In the genomic region with DNA sequence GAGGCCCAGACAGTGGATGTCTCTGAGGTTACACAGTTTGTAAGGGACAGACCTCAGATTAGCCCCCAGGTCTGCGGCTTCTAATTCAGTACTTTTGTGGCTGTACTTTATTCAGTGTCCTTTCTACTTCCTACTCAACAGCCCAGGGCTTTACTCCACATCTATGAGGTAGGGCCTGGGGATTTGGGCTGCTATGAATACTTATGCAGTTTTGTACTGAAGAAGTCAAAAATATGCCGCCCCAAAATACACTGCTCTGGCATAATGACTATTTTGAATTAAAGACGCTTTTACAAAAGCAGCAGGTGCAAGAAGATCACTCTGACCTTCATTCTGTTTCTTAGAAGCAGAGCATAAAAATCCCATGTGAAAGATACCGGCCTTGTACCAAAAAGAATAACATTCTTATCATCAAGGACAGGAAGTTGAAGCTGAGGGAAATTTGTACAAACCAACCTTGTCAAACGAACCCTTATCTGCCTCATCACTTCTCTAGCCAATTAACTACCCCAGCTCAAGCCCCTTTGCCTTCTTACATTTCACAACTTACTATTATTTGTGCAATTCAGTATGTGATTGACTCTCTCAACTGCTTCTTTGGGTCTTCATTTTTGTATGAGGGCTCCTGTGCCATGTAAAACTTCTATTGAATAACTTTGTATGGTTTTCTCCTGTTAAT, we compare ENCODE assay signal across 32 cellular contexts. TPM values are rescaled to one million over a fixed set of nuclear protein-coding genes. Genes with fewer than 3 reads are reported as not detected.
A peak's percentile ranks its signal among the peaks of the same experiment; 100 is the strongest.
DNase-seq lines count a peak whose midpoint lies in the region; ATAC-seq, FAIRE-seq and TF ChIP-seq lines count a peak whose summit lies in the region.
"Had no signal": no experiment of that assay in that cellular context is flagged by ENCODE, and none has a peak within 500 bp of the region (broad histone marks: within the 10 kb centered on the region; RNA-seq: fewer than 3 reads in every experiment).

No MANE protein-coding gene starts in this region.

- TF ChIP-seq CTCF in kidney (IDR thresholded peaks at IDR 0.05; ENCODE audit: borderline replicate concordance, extremely low read depth, insufficient read depth), result no peak

- peaks cover 4% of the 10 kb centered on the region for H3K9me3 Mint-ChIP-seq in activated CD4-positive, alpha-beta memory T cell treated with anti-CD3 and anti-CD28 coated beads, Interleukin-2, amount 10 ng/mL, durations not matched to agents 7 days and 5 days
- H3K9me3 Mint-ChIP-seq in activated CD4-positive, alpha-beta memory T cell treated with anti-CD3 and anti-CD28 coated beads for 36 hours, result no peaks in the 10 kb centered on the region
- H3K9me3 Mint-ChIP-seq in T-helper 2 cell treated with Interferon-gamma antibody and Interleukin-4, amounts not matched to agents 5 μg/mL and 100 μg/mL, for 36 hours, result peaks cover 8% of the 10 kb centered on the region
- no peaks in the 10 kb centered on the region for H3K9me3 Mint-ChIP-seq in stimulated activated effector memory CD8-positive, alpha-beta T cell treated with anti-CD3 and anti-CD28 coated beads, Interleukin-12 subunit alpha, Interleukin-12 subunit beta, amount 100 ng/mL, for 72 hours
- H3K9me3 Mint-ChIP-seq: activated naive CD4-positive, alpha-beta T cell treated with anti-CD3 and anti-CD28 coated beads, Interleukin-2, amount 10 ng/mL, durations not matched to agents 7 days and 5 days; activated T-cell treated with anti-CD3 and anti-CD28 coated beads, Interleukin-2, amount 50 U/mL, for 4 hours; CD4-positive, alpha-beta T cell had no signal

- H3K4me3 ChIP-seq in kidney (ENCODE audit: low read length in 2 of 2), result no peak overlapping the region
- H3K4me3 ChIP-seq: breast epithelium, PC-9, vagina had no signal

- peaks cover under 1% of the 10 kb centered on the region for H3K27me3 Mint-ChIP-seq in activated CD4-positive, alpha-beta memory T cell treated with anti-CD3 and anti-CD28 coated beads, Interleukin-2, amount 10 ng/mL, durations not matched to agents 7 days and 5 days
- H3K27me3 Mint-ChIP-seq in activated CD4-positive, alpha-beta memory T cell treated with anti-CD3 and anti-CD28 coated beads for 36 hours, result no peaks in the 10 kb centered on the region
- H3K27me3 Mint-ChIP-seq in T-helper 2 cell treated with Interferon-gamma antibody and Interleukin-4, amounts not matched to agents 5 μg/mL and 100 μg/mL, for 36 hours (ENCODE audit: low read depth), result no peaks in the 10 kb centered on the region
- H3K27me3 Mint-ChIP-seq: progenitor cell of endocrine pancreas had no signal

- intact Hi-C loops in activated CD4-positive, alpha-beta memory T cell treated with anti-CD3 and anti-CD28 coated beads for 36 hours (cut with micrococcal nuclease), result no loop called here
- intact Hi-C loops in kidney (cut with DNase I) (no loop called here), posterior vena cava (cut with DNase I) (no loop called here)

- FAIRE-seq in RCC 7860 (lab: Jason Lieb, UNC) (no peak), kidney (lab: Jason Lieb, UNC) (no peak)
- FAIRE-seq: D721Med, frontal cortex, H1, HepG2 had no signal

- CTCF ChIA-PET in activated CD4-positive, alpha-beta memory T cell treated with anti-CD3 and anti-CD28 coated beads, Interleukin-2, amount 10 ng/mL, durations not matched to agents 7 days and 5 days (lab: Charles Lee), result interaction anchor here (0.9 to 1.8 kb wide), 4 partner anchors 12 to 35 kb away, joined by 3 to 7 read pairs (median 3); no protein-coding TSS in a partner anchor
- CTCF ChIA-PET in activated CD4-positive, alpha-beta memory T cell treated with anti-CD3 and anti-CD28 coated beads for 36 hours (lab: Charles Lee), result no interaction called here

- H3K27ac ChIP-seq in kidney (ENCODE audit: low read depth in 2 of 2, low read length in 2 of 2), result no peak overlapping the region
- H3K27ac ChIP-seq: breast epithelium, PC-9, vagina had no signal

- no peak overlapping the region for H3K9ac ChIP-seq in kidney (ENCODE audit: low read length in 2 of 2)

- no peaks in the 10 kb centered on the region for H3K36me3 ChIP-seq in kidney (ENCODE audit: control insufficient read depth in 1 of 2, insufficient read depth in 2 of 2, low read length in 2 of 2)
- H3K36me3 ChIP-seq: breast epithelium, vagina had no signal

- POLR2A ChIA-PET in activated CD4-positive, alpha-beta memory T cell treated with anti-CD3 and anti-CD28 coated beads, Interleukin-2, amount 10 ng/mL, durations not matched to agents 7 days and 5 days (lab: Charles Lee), result interaction anchor here (0.7 to 6.6 kb wide), 6 partner anchors 11 to 370 kb away, joined by 3 to 39 read pairs (median 4); partner anchors contain the start of gene TRUB1
- POLR2A ChIA-PET in activated CD4-positive, alpha-beta memory T cell treated with anti-CD3 and anti-CD28 coated beads for 36 hours (lab: Charles Lee), result no interaction called here

- H3K4me1 Mint-ChIP-seq in activated CD4-positive, alpha-beta memory T cell treated with anti-CD3 and anti-CD28 coated beads, Interleukin-2, amount 10 ng/mL, durations not matched to agents 7 days and 5 days, result peaks cover 45% of the 10 kb centered on the region
- peaks cover 11% of the 10 kb centered on the region for H3K4me1 Mint-ChIP-seq in activated CD4-positive, alpha-beta memory T cell treated with anti-CD3 and anti-CD28 coated beads for 36 hours (ENCODE audit: low read depth)
- peaks cover 39% of the 10 kb centered on the region for H3K4me1 Mint-ChIP-seq in T-helper 2 cell treated with Interferon-gamma antibody and Interleukin-4, amounts not matched to agents 5 μg/mL and 100 μg/mL, for 36 hours (ENCODE audit: low read depth)
- H3K4me1 Mint-ChIP-seq in stimulated activated effector memory CD8-positive, alpha-beta T cell treated with anti-CD3 and anti-CD28 coated beads, Interleukin-12 subunit alpha, Interleukin-12 subunit beta, amount 100 ng/mL, for 72 hours, result peaks cover 10% of the 10 kb centered on the region

- H3K9me3 ChIP-seq in kidney (ENCODE audit: control insufficient read depth in 1 of 2, low read length in 2 of 2), result no peaks in the 10 kb centered on the region
- H3K9me3 ChIP-seq: breast epithelium, vagina had no signal

- H3K4me1 ChIP-seq in kidney (ENCODE audit: control insufficient read depth in 1 of 2, insufficient read depth in 1 of 2, low read depth in 1 of 2, low read length in 2 of 2), result peaks cover 2 to 6% of the 10 kb centered on the region in 2 donors
- H3K4me1 ChIP-seq: breast epithelium, vagina had no signal

- peaks cover 2% of the 10 kb centered on the region for H3K36me3 Mint-ChIP-seq in activated CD4-positive, alpha-beta memory T cell treated with anti-CD3 and anti-CD28 coated beads, Interleukin-2, amount 10 ng/mL, durations not matched to agents 7 days and 5 days (ENCODE audit: low read depth)
- H3K36me3 Mint-ChIP-seq in activated CD4-positive, alpha-beta memory T cell treated with anti-CD3 and anti-CD28 coated beads for 36 hours, result no peaks in the 10 kb centered on the region
- H3K36me3 Mint-ChIP-seq in T-helper 2 cell treated with Interferon-gamma antibody and Interleukin-4, amounts not matched to agents 5 μg/mL and 100 μg/mL, for 36 hours (ENCODE audit: low read depth), result peaks cover 1% of the 10 kb centered on the region
- H3K36me3 Mint-ChIP-seq in stimulated activated effector memory CD8-positive, alpha-beta T cell treated with anti-CD3 and anti-CD28 coated beads, Interleukin-12 subunit alpha, Interleukin-12 subunit beta, amount 100 ng/mL, for 72 hours, result no peaks in the 10 kb centered on the region
- H3K36me3 Mint-ChIP-seq: activated naive CD4-positive, alpha-beta T cell treated with anti-CD3 and anti-CD28 coated beads, Interleukin-2, amount 10 ng/mL, durations not matched to agents 7 days and 5 days had no signal

- no peak for DNase-seq in activated CD4-positive, alpha-beta memory T cell treated with anti-CD3 and anti-CD28 coated beads, Interleukin-2, amount 10 ng/mL, durations not matched to agents 7 days and 5 days
- no peak for DNase-seq in activated CD4-positive, alpha-beta memory T cell treated with anti-CD3 and anti-CD28 coated beads for 36 hours
- no peak for DNase-seq in T-helper 2 cell treated with Interferon-gamma antibody and Interleukin-4, amounts not matched to agents 5 μg/mL and 100 μg/mL, for 36 hours (ENCODE audit: low spot score)
- DNase-seq in amniotic epithelial cell (ENCODE audit: low read depth), result peak; percentile 56
- no peak for DNase-seq in stimulated activated effector memory CD8-positive, alpha-beta T cell treated with anti-CD3 and anti-CD28 coated beads, Interleukin-12 subunit alpha, Interleukin-12 subunit beta, amount 100 ng/mL, for 72 hours (ENCODE audit: low spot score in 2 of 2)
- DNase-seq in RCC 7860 (ENCODE audit: low spot score), result no peak
- no peak for DNase-seq in kidney
- DNase-seq in posterior vena cava (ENCODE audit: low spot score), result no peak
- DNase-seq: activated CD4-positive, CD25-positive, alpha-beta regulatory T cell; activated CD8-positive, alpha-beta memory T cell treated with anti-CD3 and anti-CD28 coated beads for 24 hours; activated naive CD4-positive, alpha-beta T cell treated with anti-CD3 and anti-CD28 coated beads, Interleukin-2, amount 10 ng/mL, durations not matched to agents 7 days and 5 days; activated T-cell treated with anti-CD3 and anti-CD28 coated beads, Interleukin-2, amount 50 U/mL, for 4 hours; amygdala; CD4-positive, alpha-beta T cell; effector memory CD4-positive, alpha-beta T cell; left cardiac atrium; NCI-H1694; NCI-H510A treated with DMSO at 0.1 percent for 48 hours; NK-92 treated with Interleukin-12 subunit alpha and Interleukin-12 subunit beta, amount 100 ng/mL, for 24 hours; PC-9; Right ventricle myocardium superior; stimulated activated naive CD4-positive, alpha-beta T cell treated with Interleukin-2 at 50 U/mL for 16 hours; T-helper 9 cell had no signal

- H3K27ac Mint-ChIP-seq in activated CD4-positive, alpha-beta memory T cell treated with anti-CD3 and anti-CD28 coated beads, Interleukin-2, amount 10 ng/mL, durations not matched to agents 7 days and 5 days, result peak overlapping the region; percentile 72
- no peak overlapping the region for H3K27ac Mint-ChIP-seq in activated CD4-positive, alpha-beta memory T cell treated with anti-CD3 and anti-CD28 coated beads for 36 hours
- H3K27ac Mint-ChIP-seq in T-helper 2 cell treated with Interferon-gamma antibody and Interleukin-4, amounts not matched to agents 5 μg/mL and 100 μg/mL, for 36 hours, result peak overlapping the region; percentile 86
- H3K27ac Mint-ChIP-seq in stimulated activated effector memory CD8-positive, alpha-beta T cell treated with anti-CD3 and anti-CD28 coated beads, Interleukin-12 subunit alpha, Interleukin-12 subunit beta, amount 100 ng/mL, for 72 hours, result peak overlapping the region; percentile 81
- H3K27ac Mint-ChIP-seq: activated naive CD4-positive, alpha-beta T cell treated with anti-CD3 and anti-CD28 coated beads, Interleukin-2, amount 10 ng/mL, durations not matched to agents 7 days and 5 days; CD4-positive, alpha-beta T cell; progenitor cell of endocrine pancreas had no signal

- H3K4me3 Mint-ChIP-seq in activated CD4-positive, alpha-beta memory T cell treated with anti-CD3 and anti-CD28 coated beads, Interleukin-2, amount 10 ng/mL, durations not matched to agents 7 days and 5 days, result peak overlapping the region; percentile 21
- H3K4me3 Mint-ChIP-seq in activated CD4-positive, alpha-beta memory T cell treated with anti-CD3 and anti-CD28 coated beads for 36 hours, result no peak overlapping the region
- peak overlapping the region; percentile 27 for H3K4me3 Mint-ChIP-seq in T-helper 2 cell treated with Interferon-gamma antibody and Interleukin-4, amounts not matched to agents 5 μg/mL and 100 μg/mL, for 36 hours
- peak overlapping the region; percentile 21 for H3K4me3 Mint-ChIP-seq in stimulated activated effector memory CD8-positive, alpha-beta T cell treated with anti-CD3 and anti-CD28 coated beads, Interleukin-12 subunit alpha, Interleukin-12 subunit beta, amount 100 ng/mL, for 72 hours
- H3K4me3 Mint-ChIP-seq: activated naive CD4-positive, alpha-beta T cell treated with anti-CD3 and anti-CD28 coated beads, Interleukin-2, amount 10 ng/mL, durations not matched to agents 7 days and 5 days; activated T-cell treated with anti-CD3 and anti-CD28 coated beads, Interleukin-2, amount 50 U/mL, for 4 hours; CD4-positive, alpha-beta T cell had no signal

- no peak for ATAC-seq in stimulated activated effector memory CD8-positive, alpha-beta T cell treated with anti-CD3 and anti-CD28 coated beads, Interleukin-12 subunit alpha, Interleukin-12 subunit beta, amount 100 ng/mL, for 72 hours
- ATAC-seq: esophagus mucosa, HepG2, left cardiac atrium, sciatic nerve had no signal

RNA-seq across cellular contexts. Expression of gene TRUB1, which starts 26.1 kb away (rescaled TPM):
- 10 to 100 TPM; 14.9 to 16.7 TPM for total RNA-seq in activated CD4-positive, alpha-beta memory T cell treated with anti-CD3 and anti-CD28 coated beads, Interleukin-2, amount 10 ng/mL, durations not matched to agents 7 days and 5 days
- 10 to 100 TPM; 13.4 to 16.2 TPM for total RNA-seq in activated CD4-positive, alpha-beta memory T cell treated with anti-CD3 and anti-CD28 coated beads for 36 hours
- total RNA-seq in kidney (17.1 TPM), posterior vena cava (1 to 10 TPM; 8.2 to 9.8 TPM)
- 11.5 TPM for polyA plus RNA-seq in kidney (ENCODE audit: insufficient read depth, low read depth, low replicate concordance)
